ENCODE assay signal across 8 cellular contexts in genomic region chrX:9530848-9531274, GRCh38.
DNase-seq lines count a peak whose midpoint lies in the region; ATAC-seq and TF ChIP-seq lines count a peak whose summit lies in the region.

No MANE protein-coding gene starts in this region.

- in situ Hi-C loops in transverse colon (cut with MboI; ENCODE audit: low pct_ligation_motif_present in 1 of 4, low pct_unique_long_range_greater_than_20kb in 1 of 4, low sequenced_read_pairs in 3 of 4): no loop called here

- H3K27me3 Mint-ChIP-seq in activated T-cell treated with anti-CD3 and anti-CD28 coated beads, Interleukin-2, amount 50 U/mL, for 72 hours (ENCODE audit: low read depth): no peaks in the 10 kb centered on the region

- H3K36me3 Mint-ChIP-seq in activated T-cell treated with anti-CD3 and anti-CD28 coated beads, Interleukin-2, amount 50 U/mL, for 72 hours (ENCODE audit: insufficient read depth in 2 of 2): no peaks in the 10 kb centered on the region

- H3K4me1 ChIP-seq in OCI-LY1 (ENCODE audit: insufficient read depth, low read length, severe bottlenecking) (peaks cover 85% of the 10 kb centered on the region), transverse colon (peaks cover 0 to 9% (median 3%) of the 10 kb centered on the region in 4 donors)

- TF ChIP-seq POLR2A in transverse colon (IDR thresholded peaks at IDR 0.05): no peak

- peak overlapping the region; percentile 56 for H3K4me2 ChIP-seq in OCI-LY1 (ENCODE audit: low read length)

- no peak for TF ChIP-seq EP300 in transverse colon (IDR thresholded peaks at IDR 0.05; ENCODE audit: low read depth)

- no peak overlapping the region for H3K9ac ChIP-seq in OCI-LY1 (ENCODE audit: low read length)

- ATAC-seq in GM19043 (IDR thresholded peaks at IDR 0.05; ENCODE audit: low read depth, unreplicated experiment) (peak; percentile 80), HG03460 (IDR thresholded peaks at IDR 0.05; ENCODE audit: unreplicated experiment) (peak; percentile 65), omental fat pad (ENCODE audit: low FRiP score) (peak; percentile 87)
- ATAC-seq in activated T-cell treated with anti-CD3 and anti-CD28 coated beads, Interleukin-2, amount 50 U/mL, for 72 hours (replicated peaks in 1 of 2): peak; percentile 49 to 80

- H3K79me2 ChIP-seq in OCI-LY1 (ENCODE audit: insufficient read depth, low read length): peaks cover 5% of the 10 kb centered on the region

- H3K9me3 ChIP-seq in OCI-LY1 (ENCODE audit: low read length) (no peaks in the 10 kb centered on the region), transverse colon (no peaks in the 10 kb centered on the region)

- no peak overlapping the region for H3K27ac Mint-ChIP-seq in activated T-cell treated with anti-CD3 and anti-CD28 coated beads, Interleukin-2, amount 50 U/mL, for 72 hours

- no peaks in the 10 kb centered on the region for H3K36me3 ChIP-seq in OCI-LY1 (ENCODE audit: insufficient read depth, low read length)
- no peaks in the 10 kb centered on the region for H3K36me3 ChIP-seq in transverse colon

- peaks cover 29% of the 10 kb centered on the region for H3K4me1 Mint-ChIP-seq in activated T-cell treated with anti-CD3 and anti-CD28 coated beads, Interleukin-2, amount 50 U/mL, for 72 hours (ENCODE audit: low read depth)

- H3K4me3 Mint-ChIP-seq in activated T-cell treated with anti-CD3 and anti-CD28 coated beads, Interleukin-2, amount 50 U/mL, for 72 hours: peak overlapping the region; percentile 41 to 73

- H3K4me3 ChIP-seq in OCI-LY1 (ENCODE audit: low read depth, low read length, poor library complexity, severe bottlenecking): peak overlapping the region; percentile 21
- peak overlapping the region in 1 of 2 donors; percentile 22 for H3K4me3 ChIP-seq in foreskin fibroblast (ENCODE audit: low read depth in 1 of 2, low read length in 2 of 2)
- H3K4me3 ChIP-seq in transverse colon: no peak overlapping the region

- H3K9me3 Mint-ChIP-seq in activated T-cell treated with anti-CD3 and anti-CD28 coated beads, Interleukin-2, amount 50 U/mL, for 72 hours: no peaks in the 10 kb centered on the region

- WGBS in transverse colon (ENCODE audit: low coverage in 1 of 2), 2 donors: 0 to 1% methylated on average over 3 to 9 of the region's 9 CpGs

- H3K27ac ChIP-seq in OCI-LY1 (ENCODE audit: low read depth, low read length, poor library complexity, severe bottlenecking) (peak overlapping the region; percentile 69), transverse colon (no peak overlapping the region)

- H3K27me3 ChIP-seq in OCI-LY1 (ENCODE audit: insufficient read depth, low read length) (no peaks in the 10 kb centered on the region), transverse colon (no peaks in the 10 kb centered on the region)

- TF ChIP-seq CTCF in OCI-LY1 (IDR thresholded peaks at IDR 0.05; ENCODE audit: low read length) (no peak), foreskin fibroblast (IDR thresholded peaks at IDR 0.05; ENCODE audit: low read depth, low read length) (no peak), omental fat pad (IDR thresholded peaks at IDR 0.05) (no peak), transverse colon (IDR thresholded peaks at IDR 0.05) (no peak)

- DNase-seq in Ammon's horn (ENCODE audit: low spot score): peak; percentile 67
- DNase-seq in activated T-cell treated with anti-CD3 and anti-CD28 coated beads, Interleukin-2, amount 50 U/mL, for 72 hours: peak; percentile 46 to 51
- peak; percentile 85 to 91 for DNase-seq in foreskin fibroblast
- peak; percentile 32 for DNase-seq in omental fat pad (ENCODE audit: low spot score)
- DNase-seq in transverse colon: peak; percentile 51

- H2AFZ ChIP-seq in OCI-LY1 (ENCODE audit: low read length): no peak overlapping the region

- intact Hi-C loops in transverse colon (cut with DNase I; ENCODE audit: low total_unique reads): no loop called here

- no peaks in the 10 kb centered on the region for H4K20me1 ChIP-seq in OCI-LY1 (ENCODE audit: insufficient read depth, low read length)

- H3F3A ChIP-seq in OCI-LY1 (ENCODE audit: insufficient read depth, low read length): no peaks in the 10 kb centered on the region

- H3K9me2 ChIP-seq in OCI-LY1 (ENCODE audit: low read depth, low read length): no peaks in the 10 kb centered on the region

Comparison
In these comparisons a context has a peak if more than half of its experiments do, and no peak if none do; other contexts are left out.
1. DNase-seq: peak in every context shown above with its lines; median percentile 88 in foreskin fibroblast; 67 in Ammon's horn; 51 in transverse colon; 48 in activated T-cell treated with anti-CD3 and anti-CD28 coated beads, Interleukin-2, amount 50 U/mL, for 72 hours; 32 in omental fat pad.